8 cellular contexts compared by ENCODE assay signal in genomic region chr14:63727231-63727735, GRCh38. TPM values are rescaled to one million over a fixed set of nuclear protein-coding genes. Genes with fewer than 3 reads are reported as not detected.
A peak's percentile ranks its signal among the peaks of the same experiment; 100 is the strongest.
DNase-seq lines count a peak whose midpoint lies in the region; ATAC-seq and TF ChIP-seq lines count a peak whose summit lies in the region.

No MANE protein-coding gene starts in this region.

- peak; percentile 43 for ATAC-seq in naive thymus-derived CD4-positive, alpha-beta T cell

- H3K4me3 Mint-ChIP-seq in activated CD4-positive, alpha-beta memory T cell treated with anti-CD3 and anti-CD28 coated beads, Interleukin-2, amount 10 ng/mL, durations not matched to agents 7 days and 5 days: peak overlapping the region; percentile 99
- peak overlapping the region; percentile 97 to 100 (median 99) for H3K4me3 Mint-ChIP-seq in naive thymus-derived CD4-positive, alpha-beta T cell

- peaks cover 33% of the 10 kb centered on the region for H3K4me1 Mint-ChIP-seq in activated CD4-positive, alpha-beta memory T cell treated with anti-CD3 and anti-CD28 coated beads, Interleukin-2, amount 10 ng/mL, durations not matched to agents 7 days and 5 days
- H3K4me1 Mint-ChIP-seq in naive thymus-derived CD4-positive, alpha-beta T cell: peaks cover 29 to 52% (median 44%) of the 10 kb centered on the region in 7 donors

- WGBS in GM23248 (ENCODE audit: low coverage in 1 of 2, low lambda C conversion rate in 2 of 2, missing lambda C conversion rate in 2 of 2), 2 experiments: 1 to 2% methylated on average over 34 to 45 of the region's 45 CpGs

- H3K27ac Mint-ChIP-seq in activated CD4-positive, alpha-beta memory T cell treated with anti-CD3 and anti-CD28 coated beads, Interleukin-2, amount 10 ng/mL, durations not matched to agents 7 days and 5 days: peak overlapping the region; percentile 94
- H3K27ac Mint-ChIP-seq in naive thymus-derived CD4-positive, alpha-beta T cell: peak overlapping the region; percentile 94 to 99 (median 97)

- no peaks in the 10 kb centered on the region for H3K36me3 ChIP-seq in GM23248 (ENCODE audit: low read depth)
- peaks cover 0 to 4% (median 0%) of the 10 kb centered on the region in 3 experiments for H3K36me3 ChIP-seq in naive thymus-derived CD4-positive, alpha-beta T cell (ENCODE audit: control insufficient read depth in 2 of 3, insufficient read depth in 3 of 3, low read length in 3 of 3)

- TF ChIP-seq CTCF in fibroblast of pulmonary artery (IDR thresholded peaks at IDR 0.05; ENCODE audit: low read length, missing control alignments): no peak

- H3K79me2 ChIP-seq in GM23248 (ENCODE audit: insufficient read depth): peaks cover 49% of the 10 kb centered on the region

- H3K9me3 Mint-ChIP-seq in activated CD4-positive, alpha-beta memory T cell treated with anti-CD3 and anti-CD28 coated beads, Interleukin-2, amount 10 ng/mL, durations not matched to agents 7 days and 5 days: no peaks in the 10 kb centered on the region
- H3K9me3 Mint-ChIP-seq in naive thymus-derived CD4-positive, alpha-beta T cell: no peaks in the 10 kb centered on the region

- H3K4me3 ChIP-seq in GM23248: peak overlapping the region; percentile 87
- peak overlapping the region; percentile 89 for H3K4me3 ChIP-seq in fibroblast of pulmonary artery (replicated peaks; ENCODE audit: low read depth, low read length)
- H3K4me3 ChIP-seq in naive thymus-derived CD4-positive, alpha-beta T cell (ENCODE audit: low read length): peak overlapping the region; percentile 99

- no peaks in the 10 kb centered on the region for H3F3A ChIP-seq in GM23248 (ENCODE audit: insufficient read depth)

- TF ChIP-seq RAD21 in Ishikawa (IDR thresholded peaks at IDR 0.05; ENCODE audit: low read depth): no peak

- intact Hi-C loops in naive thymus-derived CD4-positive, alpha-beta T cell (cut with micrococcal nuclease): loop anchor here (2.0 to 5.0 kb wide), 4 partner anchors 14 to 184 kb away; partner anchors contain the start of genes SYNE2 (in 2 of the 2) and PPP2R5E (in 1 of the 2)

- H3K27me3 ChIP-seq in GM23248 (replicated peaks; ENCODE audit: insufficient read depth): no peaks in the 10 kb centered on the region
- H3K27me3 ChIP-seq in naive thymus-derived CD4-positive, alpha-beta T cell (ENCODE audit: control insufficient read depth in 2 of 2, insufficient read depth in 2 of 2, low read length in 2 of 2): no peaks in the 10 kb centered on the region

- no peaks in the 10 kb centered on the region for H4K20me1 ChIP-seq in GM23248 (ENCODE audit: insufficient read depth)

- CTCF ChIA-PET in activated CD4-positive, alpha-beta memory T cell treated with anti-CD3 and anti-CD28 coated beads, Interleukin-2, amount 10 ng/mL, durations not matched to agents 7 days and 5 days (lab: Charles Lee): interaction anchor here (1.6 to 2.9 kb wide), 4 partner anchors 10 to 85 kb away, joined by 3 to 23 read pairs (median 6); no protein-coding TSS in a partner anchor
- CTCF ChIA-PET in naive thymus-derived CD4-positive, alpha-beta T cell (lab: Charles Lee): interaction anchor here (1.1 to 2.6 kb wide), 2 partner anchors 77 to 85 kb away, joined by 4 to 10 read pairs; partner anchors contain the start of gene WDR89

- H3K9ac ChIP-seq in GM23248: peak overlapping the region; percentile 89

- H2AFZ ChIP-seq in GM23248: peak overlapping the region; percentile 89

- POLR2A ChIA-PET in activated CD4-positive, alpha-beta memory T cell treated with anti-CD3 and anti-CD28 coated beads, Interleukin-2, amount 10 ng/mL, durations not matched to agents 7 days and 5 days (lab: Charles Lee): interaction anchor here (0.8 to 3.6 kb wide), 10 partner anchors 9 to 187 kb away, joined by 3 to 30 read pairs (median 4); partner anchors contain the start of genes PPP2R5E and WDR89
- POLR2A ChIA-PET in naive thymus-derived CD4-positive, alpha-beta T cell (lab: Charles Lee): interaction anchor here (0.7 to 8.0 kb wide), 15 partner anchors 9 to 776 kb away, joined by 3 to 105 read pairs (median 4); partner anchors contain the start of genes PPP2R5E, WDR89 and ZBTB25

- in situ Hi-C loops in GM23248 (cut with MboI): no loop called here

- H3K36me3 Mint-ChIP-seq in activated CD4-positive, alpha-beta memory T cell treated with anti-CD3 and anti-CD28 coated beads, Interleukin-2, amount 10 ng/mL, durations not matched to agents 7 days and 5 days (ENCODE audit: low read depth): peaks cover 4% of the 10 kb centered on the region
- H3K36me3 Mint-ChIP-seq in naive thymus-derived CD4-positive, alpha-beta T cell: peaks cover 0 to 6% (median 3%) of the 10 kb centered on the region in 5 donors

- no peaks in the 10 kb centered on the region for H3K9me3 ChIP-seq in GM23248 (ENCODE audit: low read depth)
- H3K9me3 ChIP-seq in naive thymus-derived CD4-positive, alpha-beta T cell (ENCODE audit: control insufficient read depth in 2 of 3, low read length in 3 of 3): no peaks in the 10 kb centered on the region

- DNase-seq in NCI-H524 (lab: John Stamatoyannopoulos, UW) (peak; percentile 35 to 64), NCI-H524 treated with DMSO at 0.1 percent for 48 hours (lab: John Stamatoyannopoulos, UW) (no peak), GM23248 (peak; percentile 80), fibroblast of pulmonary artery (ENCODE audit: low read depth) (peak; percentile 48), ureter (ENCODE audit: low spot score) (peak; percentile 49)
- peak; percentile 23 for DNase-seq in activated CD4-positive, alpha-beta memory T cell treated with anti-CD3 and anti-CD28 coated beads, Interleukin-2, amount 10 ng/mL, durations not matched to agents 7 days and 5 days
- no peak for DNase-seq in naive thymus-derived CD4-positive, alpha-beta T cell

- peak overlapping the region; percentile 37; the same call in 1 of the 2 replicates for H3K27ac ChIP-seq in GM23248
- H3K27ac ChIP-seq in naive thymus-derived CD4-positive, alpha-beta T cell (ENCODE audit: low read depth, low read length): peak overlapping the region; percentile 89

- peak overlapping the region; percentile 98 for H3K4me2 ChIP-seq in GM23248 (ENCODE audit: unreplicated experiment)

- no peaks in the 10 kb centered on the region for H3K9me2 ChIP-seq in GM23248 (ENCODE audit: insufficient read depth)

- peaks cover 8% of the 10 kb centered on the region; the same call in 1 of the 2 replicates for H3K4me1 ChIP-seq in GM23248 (ENCODE audit: insufficient read depth)
- H3K4me1 ChIP-seq in naive thymus-derived CD4-positive, alpha-beta T cell (ENCODE audit: control insufficient read depth in 2 of 2, insufficient read depth in 2 of 2, low read length in 2 of 2): peaks cover 11 to 16% of the 10 kb centered on the region in 2 donors

- H3K27me3 Mint-ChIP-seq in activated CD4-positive, alpha-beta memory T cell treated with anti-CD3 and anti-CD28 coated beads, Interleukin-2, amount 10 ng/mL, durations not matched to agents 7 days and 5 days: peaks cover 10% of the 10 kb centered on the region
- H3K27me3 Mint-ChIP-seq in naive thymus-derived CD4-positive, alpha-beta T cell: peaks cover 0 to 22% (median 0%) of the 10 kb centered on the region in 5 donors

- no peak for TF ChIP-seq EP300 in Ishikawa (IDR thresholded peaks at IDR 0.05; ENCODE audit: borderline replicate concordance)

TF ChIP-seq in Ishikawa, 13 proteins besides CTCF, POLR2A, EP300 and RAD21:
- TF ChIP-seq YY1 (IDR thresholded peaks at IDR 0.05; ENCODE audit: low read depth) (0 out of 2 replicates have a peak, but pooled peaks have one; percentile 30), ZBTB7A (IDR thresholded peaks at IDR 0.05; ENCODE audit: low read depth) (no peak)

RNA-seq across cellular contexts. Expression of gene SGPP1, which starts 0.6 kb away (rescaled TPM):
- 38.4 and 44.5 TPM in 2 replicates for total RNA-seq in GM23248 (2014; rRNA removed; shearing (Covaris generic))
- polyA plus RNA-seq in GM23248 (2016; fragmentation: Nextera tagmentation; extraction: Ambion mirVana): 19.6 and 22.4 TPM in 2 replicates
- total RNA-seq in activated CD4-positive, alpha-beta memory T cell treated with anti-CD3 and anti-CD28 coated beads, Interleukin-2, amount 10 ng/mL, durations not matched to agents 7 days and 5 days: 10 to 100 TPM; 19.3 to 20.6 TPM
- 10 to 100 TPM; 15.1 to 17.7 (median 15.7) TPM for total RNA-seq in naive thymus-derived CD4-positive, alpha-beta T cell
- polyA plus RNA-seq in naive thymus-derived CD4-positive, alpha-beta T cell: 10 to 100 TPM; 11.5 to 13.1 TPM
- total RNA-seq in ureter: 14.5 TPM

Comparison
In these comparisons a context has a peak if more than half of its experiments do, and no peak if none do; other contexts are left out.
1. DNase-seq: peak in NCI-H524 (2 of 2), GM23248 (single experiment), activated CD4-positive, alpha-beta memory T cell treated with anti-CD3 and anti-CD28 coated beads, Interleukin-2, amount 10 ng/mL, durations not matched to agents 7 days and 5 days (single experiment), fibroblast of pulmonary artery (single experiment) and ureter (single experiment); none in NCI-H524 treated with DMSO at 0.1 percent for 48 hours (single experiment) and naive thymus-derived CD4-positive, alpha-beta T cell (0 of 9).
2. Peak in every context shown above with its lines, with median percentiles within 50 percentile points of each other: H3K4me3 ChIP-seq.